In the genomic region with DNA sequence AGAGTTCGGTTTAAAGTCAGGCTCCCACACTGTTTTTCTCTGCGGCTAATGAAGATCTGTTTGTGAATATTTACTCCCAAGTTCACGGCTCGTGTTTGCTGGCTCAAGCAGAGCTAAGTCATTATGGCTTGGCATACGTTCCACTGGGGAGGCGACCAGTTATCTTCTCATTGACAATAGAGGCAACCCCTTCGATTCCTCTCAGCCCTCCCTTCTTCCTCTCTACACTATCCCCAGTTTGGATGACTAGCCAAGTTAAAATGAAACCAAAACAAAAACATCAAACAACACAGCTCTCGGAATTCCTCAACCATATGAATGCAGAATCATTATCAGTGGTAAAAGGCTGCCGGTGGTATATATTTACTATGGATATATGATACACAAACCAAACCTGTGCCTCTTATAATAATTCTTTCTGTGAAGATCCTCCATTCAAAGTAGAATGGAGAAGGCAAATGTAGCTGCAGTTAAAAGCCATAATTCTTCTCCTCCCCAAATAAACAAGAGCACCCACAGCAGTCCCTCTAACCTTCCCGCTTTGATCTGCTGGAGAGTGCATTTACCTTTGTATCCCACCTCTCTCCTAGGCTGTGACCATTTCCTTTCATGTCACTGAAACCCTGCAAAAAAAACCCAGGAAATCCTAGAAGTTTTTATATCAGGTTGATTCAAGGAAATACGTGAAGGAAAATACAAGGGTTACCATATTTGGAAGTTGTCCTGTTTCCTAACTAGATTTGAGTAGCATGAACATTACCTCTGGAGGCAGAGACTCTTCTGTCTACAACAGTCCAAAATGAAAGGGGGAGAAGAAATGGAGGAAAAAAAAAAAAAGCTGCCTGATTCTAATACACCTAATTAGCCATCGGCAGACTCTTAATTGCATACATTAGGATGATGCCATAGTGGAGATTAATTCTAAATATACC, we compare ENCODE assay signal across 8 cellular contexts.
DNase-seq lines count a peak whose midpoint lies in the region; ATAC-seq lines count a peak whose summit lies in the region.

No MANE protein-coding gene starts in this region.

- peak overlapping the region; percentile 91 for H3K4me2 ChIP-seq in skeletal muscle satellite cell (ENCODE audit: low read length)

- H3K27ac Mint-ChIP-seq in activated T-cell treated with anti-CD3 and anti-CD28 coated beads, Interleukin-2, amount 50 U/mL, for 72 hours: no peak overlapping the region

- peak overlapping the region; percentile 3 to 17 for H3K4me3 Mint-ChIP-seq in activated T-cell treated with anti-CD3 and anti-CD28 coated beads, Interleukin-2, amount 50 U/mL, for 72 hours

- H3K9me3 Mint-ChIP-seq in activated T-cell treated with anti-CD3 and anti-CD28 coated beads, Interleukin-2, amount 50 U/mL, for 72 hours: peaks cover 4 to 10% of the 10 kb centered on the region in 2 donors

- H3K4me3 ChIP-seq in skeletal muscle satellite cell (ENCODE audit: low read length): peak overlapping the region; percentile 71

- H3K4me1 ChIP-seq in skeletal muscle satellite cell (ENCODE audit: control insufficient read depth, insufficient read depth, low read length): peaks cover 4% of the 10 kb centered on the region

- no peaks in the 10 kb centered on the region for H3K36me3 Mint-ChIP-seq in activated T-cell treated with anti-CD3 and anti-CD28 coated beads, Interleukin-2, amount 50 U/mL, for 72 hours (ENCODE audit: insufficient read depth in 2 of 2)

- no peaks in the 10 kb centered on the region for H3K27me3 Mint-ChIP-seq in activated T-cell treated with anti-CD3 and anti-CD28 coated beads, Interleukin-2, amount 50 U/mL, for 72 hours (ENCODE audit: low read depth)

- peak overlapping the region; percentile 74 for H3K9ac ChIP-seq in skeletal muscle satellite cell (ENCODE audit: low read depth, low read length)

- ATAC-seq in activated T-cell treated with anti-CD3 and anti-CD28 coated beads, Interleukin-2, amount 50 U/mL, for 72 hours (replicated peaks in 1 of 2): no peak
- ATAC-seq in HG03103 (IDR thresholded peaks at IDR 0.05; ENCODE audit: low read depth, unreplicated experiment): peak; percentile 30

- H3K4me1 Mint-ChIP-seq in activated T-cell treated with anti-CD3 and anti-CD28 coated beads, Interleukin-2, amount 50 U/mL, for 72 hours (ENCODE audit: low read depth): no peaks in the 10 kb centered on the region

- H3K36me3 ChIP-seq in skeletal muscle satellite cell (ENCODE audit: insufficient read depth, low read length): no peaks in the 10 kb centered on the region

- no peaks in the 10 kb centered on the region for H3K27me3 ChIP-seq in skeletal muscle satellite cell (ENCODE audit: control insufficient read depth, insufficient read depth, low read length)

- no peaks in the 10 kb centered on the region for H3K9me3 ChIP-seq in skeletal muscle satellite cell (replicated peaks; ENCODE audit: low read length)

- DNase-seq in activated T-cell treated with anti-CD3 and anti-CD28 coated beads, Interleukin-2, amount 50 U/mL, for 72 hours: no peak
- no peak for DNase-seq in activated T-cell treated with anti-CD3 and anti-CD28 coated beads, Interleukin-2, amount 50 U/mL, for 1 hour
- DNase-seq in RKO (ENCODE audit: low spot score): peak; percentile 0
- DNase-seq in globus pallidus (ENCODE audit: low spot score): peak; percentile 15
- no peak for DNase-seq in DMS114 treated with DMSO at 0.1 percent for 48 hours (lab: John Stamatoyannopoulos, UW; ENCODE audit: unreplicated experiment)
- no peak for DNase-seq in DMS79 treated with DMSO at 0.1 percent for 48 hours (lab: John Stamatoyannopoulos, UW)

Comparison
In these comparisons a context has a peak if more than half of its experiments do, and no peak if none do; other contexts are left out.
1. DNase-seq: peak in RKO (single experiment) and globus pallidus (single experiment); none in activated T-cell treated with anti-CD3 and anti-CD28 coated beads, Interleukin-2, amount 50 U/mL, for 72 hours (0 of 2), activated T-cell treated with anti-CD3 and anti-CD28 coated beads, Interleukin-2, amount 50 U/mL, for 1 hour (single experiment), DMS114 treated with DMSO at 0.1 percent for 48 hours (single experiment) and DMS79 treated with DMSO at 0.1 percent for 48 hours (single experiment).